18 cellular contexts compared by ENCODE assay signal in the genomic region with DNA sequence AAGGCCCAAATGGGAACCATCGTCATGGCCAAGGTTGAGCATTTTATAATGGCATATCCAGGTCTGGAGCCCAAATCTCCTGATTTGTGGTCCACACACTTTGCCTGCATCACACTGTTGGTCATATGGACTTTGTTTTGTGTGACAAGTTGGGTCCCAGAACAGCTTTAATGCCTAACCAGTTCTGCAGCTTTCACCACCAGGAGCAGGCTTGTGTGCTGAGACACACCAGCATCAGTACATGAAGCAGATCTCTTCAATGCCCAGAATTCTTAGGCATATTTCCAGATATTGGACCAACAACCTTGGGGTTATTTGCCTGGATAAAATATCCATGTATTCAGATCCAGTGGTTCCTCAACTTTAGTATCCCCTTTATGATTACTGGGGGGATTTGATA.
DNase-seq lines count a peak whose midpoint lies in the region; ATAC-seq, FAIRE-seq and TF ChIP-seq lines count a peak whose summit lies in the region.
"Had no signal": no experiment of that assay in that cellular context is flagged by ENCODE, and none has a peak within 500 bp of the region (broad histone marks: within the 10 kb centered on the region; RNA-seq: fewer than 3 reads in every experiment).

No MANE protein-coding gene starts in this region.

- H3K36me3 Mint-ChIP-seq in GM23338 (ENCODE audit: low read depth) = no peaks in the 10 kb centered on the region
- no peaks in the 10 kb centered on the region for H3K36me3 Mint-ChIP-seq in T-helper 2 cell treated with Interferon-gamma antibody and Interleukin-4, amounts not matched to agents 5 μg/mL and 100 μg/mL, for 36 hours (ENCODE audit: low read depth)
- H3K36me3 Mint-ChIP-seq in activated CD8-positive, alpha-beta T cell treated with anti-CD3 and anti-CD28 coated beads, Interleukin-2, amount 10 ng/mL, durations not matched to agents 7 days and 5 days (ENCODE audit: low read depth) = no peaks in the 10 kb centered on the region
- H3K36me3 Mint-ChIP-seq: CD14-positive monocyte had no signal

- H3K9me3 Mint-ChIP-seq in GM23338 = no peaks in the 10 kb centered on the region
- no peaks in the 10 kb centered on the region for H3K9me3 Mint-ChIP-seq in T-helper 2 cell treated with Interferon-gamma antibody and Interleukin-4, amounts not matched to agents 5 μg/mL and 100 μg/mL, for 36 hours
- no peaks in the 10 kb centered on the region for H3K9me3 Mint-ChIP-seq in activated CD8-positive, alpha-beta T cell treated with anti-CD3 and anti-CD28 coated beads, Interleukin-2, amount 10 ng/mL, durations not matched to agents 7 days and 5 days (ENCODE audit: insufficient read depth)
- H3K9me3 Mint-ChIP-seq: CD14-positive monocyte had no signal

- H3K9me2 ChIP-seq in GM23338 (ENCODE audit: insufficient read depth) = no peaks in the 10 kb centered on the region

- no peak for ATAC-seq in GM23338
- no peak for ATAC-seq in activated CD8-positive, alpha-beta T cell treated with anti-CD3 and anti-CD28 coated beads, Interleukin-2, amount 10 ng/mL, durations not matched to agents 7 days and 5 days
- ATAC-seq: HCT116, HepG2 had no signal

- peak overlapping the region; percentile 82 for H3K27ac Mint-ChIP-seq in GM23338
- no peak overlapping the region for H3K27ac Mint-ChIP-seq in T-helper 2 cell treated with Interferon-gamma antibody and Interleukin-4, amounts not matched to agents 5 μg/mL and 100 μg/mL, for 36 hours
- no peak overlapping the region for H3K27ac Mint-ChIP-seq in activated CD8-positive, alpha-beta T cell treated with anti-CD3 and anti-CD28 coated beads, Interleukin-2, amount 10 ng/mL, durations not matched to agents 7 days and 5 days
- H3K27ac Mint-ChIP-seq: CD14-positive monocyte had no signal

- H3K4me1 ChIP-seq in GM23338 (ENCODE audit: insufficient read depth) = peaks cover 31% of the 10 kb centered on the region

- H3K79me2 ChIP-seq in GM23338 (replicated peaks; ENCODE audit: insufficient read depth) = no peaks in the 10 kb centered on the region

- peaks cover 5% of the 10 kb centered on the region for H3K27me3 Mint-ChIP-seq in GM23338 (ENCODE audit: insufficient read depth, low read depth, poor library complexity)
- peaks cover 14% of the 10 kb centered on the region for H3K27me3 Mint-ChIP-seq in T-helper 2 cell treated with Interferon-gamma antibody and Interleukin-4, amounts not matched to agents 5 μg/mL and 100 μg/mL, for 36 hours (ENCODE audit: low read depth)
- H3K27me3 Mint-ChIP-seq in activated CD8-positive, alpha-beta T cell treated with anti-CD3 and anti-CD28 coated beads, Interleukin-2, amount 10 ng/mL, durations not matched to agents 7 days and 5 days (ENCODE audit: low read depth) = peaks cover 4% of the 10 kb centered on the region

- H3K4me1 Mint-ChIP-seq in GM23338 = peaks cover 48% of the 10 kb centered on the region
- no peaks in the 10 kb centered on the region for H3K4me1 Mint-ChIP-seq in T-helper 2 cell treated with Interferon-gamma antibody and Interleukin-4, amounts not matched to agents 5 μg/mL and 100 μg/mL, for 36 hours (ENCODE audit: low read depth)
- no peaks in the 10 kb centered on the region for H3K4me1 Mint-ChIP-seq in activated CD8-positive, alpha-beta T cell treated with anti-CD3 and anti-CD28 coated beads, Interleukin-2, amount 10 ng/mL, durations not matched to agents 7 days and 5 days (ENCODE audit: low read depth)
- H3K4me1 Mint-ChIP-seq: CD14-positive monocyte had no signal

- DNase-seq in DMS53 (lab: John Stamatoyannopoulos, UW) = peak; percentile 60
- peak; percentile 52 for DNase-seq in GM23338 (ENCODE audit: low spot score)
- DNase-seq in bronchial epithelial cell (ENCODE audit: low read depth) = peak; percentile 28
- peak; percentile 15 for DNase-seq in iPS DF 19.7 (ENCODE audit: low read depth, low spot score)
- no peak for DNase-seq in T-helper 2 cell treated with Interferon-gamma antibody and Interleukin-4, amounts not matched to agents 5 μg/mL and 100 μg/mL, for 36 hours (ENCODE audit: low spot score)
- DNase-seq in activated CD8-positive, alpha-beta T cell treated with anti-CD3 and anti-CD28 coated beads, Interleukin-2, amount 10 ng/mL, durations not matched to agents 7 days and 5 days = no peak
- no peak for DNase-seq in NK-92 treated with Interleukin-12 subunit alpha and Interleukin-12 subunit beta, amount 100 ng/mL, for 24 hours (lab: John Stamatoyannopoulos, UW)
- DNase-seq: MG63, NCI-H1092 treated with DMSO at 0.1 percent for 48 hours, NCI-H2107, NCI-H345, NCI-H774, PC-9, SW 1271 had no signal

- no peaks in the 10 kb centered on the region for H4K20me1 ChIP-seq in GM23338 (replicated peaks; ENCODE audit: insufficient read depth)

- POLR2A ChIA-PET in activated CD8-positive, alpha-beta T cell treated with anti-CD3 and anti-CD28 coated beads, Interleukin-2, amount 10 ng/mL, durations not matched to agents 7 days and 5 days (lab: Charles Lee) = no interaction called here

- H3K36me3 ChIP-seq in GM23338 (ENCODE audit: insufficient read depth) = no peaks in the 10 kb centered on the region
- H3K36me3 ChIP-seq in bronchial epithelial cell (ENCODE audit: control insufficient read depth, insufficient read depth, low read length) = no peaks in the 10 kb centered on the region
- H3K36me3 ChIP-seq: MG63 had no signal

- H3K27ac ChIP-seq in GM23338 (ENCODE audit: low read depth) = no peak overlapping the region
- H3K27ac ChIP-seq: KMS-11, PC-9 had no signal

- H3K27me3 ChIP-seq in GM23338 (ENCODE audit: insufficient read depth) = no peaks in the 10 kb centered on the region
- H3K27me3 ChIP-seq in bronchial epithelial cell (ENCODE audit: control insufficient read depth, insufficient read depth, low read length) = no peaks in the 10 kb centered on the region
- H3K27me3 ChIP-seq: MG63 had no signal

- no peak for FAIRE-seq in bronchial epithelial cell (lab: Jason Lieb, UNC)
- FAIRE-seq: HepG2 had no signal

- CTCF ChIA-PET in activated CD8-positive, alpha-beta T cell treated with anti-CD3 and anti-CD28 coated beads, Interleukin-2, amount 10 ng/mL, durations not matched to agents 7 days and 5 days (lab: Charles Lee) = no interaction called here

- no peak overlapping the region for H3K4me3 ChIP-seq in GM23338
- H3K4me3 ChIP-seq in bronchial epithelial cell (ENCODE audit: low read depth, low read length) = no peak overlapping the region
- H3K4me3 ChIP-seq: MG63, PC-9 had no signal

- H3K4me2 ChIP-seq in GM23338 = no peak overlapping the region
- H3K4me2 ChIP-seq: KMS-11, PC-9 had no signal

- H3K4me3 Mint-ChIP-seq in GM23338 = no peak overlapping the region
- no peak overlapping the region for H3K4me3 Mint-ChIP-seq in T-helper 2 cell treated with Interferon-gamma antibody and Interleukin-4, amounts not matched to agents 5 μg/mL and 100 μg/mL, for 36 hours
- no peak overlapping the region for H3K4me3 Mint-ChIP-seq in activated CD8-positive, alpha-beta T cell treated with anti-CD3 and anti-CD28 coated beads, Interleukin-2, amount 10 ng/mL, durations not matched to agents 7 days and 5 days
- H3K4me3 Mint-ChIP-seq: CD14-positive monocyte had no signal

- no peaks in the 10 kb centered on the region for H3F3A ChIP-seq in GM23338 (replicated peaks; ENCODE audit: low read depth)

- H2AFZ ChIP-seq in GM23338 = no peak overlapping the region
- H2AFZ ChIP-seq: PC-9 had no signal

- TF ChIP-seq CTCF in GM23338 (conservative IDR thresholded peaks at IDR 0.05; ENCODE audit: low read depth in 2 of 2) (0 out of 4 replicates have a peak, but pooled peaks of 1 of the 2 experiments have one; percentile 8), bronchial epithelial cell (IDR thresholded peaks at IDR 0.05; ENCODE audit: insufficient read depth, low read length, severe bottlenecking) (no peak)

TF ChIP-seq in GM23338, 12 proteins besides CTCF, POLR2A, EP300 and RAD21 (continues in another document):
- no peak for TF ChIP-seq NANOG (IDR thresholded peaks at IDR 0.05; ENCODE audit: borderline replicate concordance)
- TF ChIP-seq JUNB (IDR thresholded peaks at IDR 0.05; ENCODE audit: unreplicated experiment) = no peak
- no peak for TF ChIP-seq STAT1 (IDR thresholded peaks at IDR 0.05; ENCODE audit: unreplicated experiment)

Comparison
In these comparisons a context has a peak if more than half of its experiments do, and no peak if none do; other contexts are left out.
1. DNase-seq: peak in DMS53 (single experiment), GM23338 (single experiment), bronchial epithelial cell (single experiment) and iPS DF 19.7 (single experiment); none in T-helper 2 cell treated with Interferon-gamma antibody and Interleukin-4, amounts not matched to agents 5 μg/mL and 100 μg/mL, for 36 hours (single experiment), activated CD8-positive, alpha-beta T cell treated with anti-CD3 and anti-CD28 coated beads, Interleukin-2, amount 10 ng/mL, durations not matched to agents 7 days and 5 days (single experiment) and NK-92 treated with Interleukin-12 subunit alpha and Interleukin-12 subunit beta, amount 100 ng/mL, for 24 hours (single experiment).